18 cellular contexts compared by ENCODE assay signal in the genomic region with DNA sequence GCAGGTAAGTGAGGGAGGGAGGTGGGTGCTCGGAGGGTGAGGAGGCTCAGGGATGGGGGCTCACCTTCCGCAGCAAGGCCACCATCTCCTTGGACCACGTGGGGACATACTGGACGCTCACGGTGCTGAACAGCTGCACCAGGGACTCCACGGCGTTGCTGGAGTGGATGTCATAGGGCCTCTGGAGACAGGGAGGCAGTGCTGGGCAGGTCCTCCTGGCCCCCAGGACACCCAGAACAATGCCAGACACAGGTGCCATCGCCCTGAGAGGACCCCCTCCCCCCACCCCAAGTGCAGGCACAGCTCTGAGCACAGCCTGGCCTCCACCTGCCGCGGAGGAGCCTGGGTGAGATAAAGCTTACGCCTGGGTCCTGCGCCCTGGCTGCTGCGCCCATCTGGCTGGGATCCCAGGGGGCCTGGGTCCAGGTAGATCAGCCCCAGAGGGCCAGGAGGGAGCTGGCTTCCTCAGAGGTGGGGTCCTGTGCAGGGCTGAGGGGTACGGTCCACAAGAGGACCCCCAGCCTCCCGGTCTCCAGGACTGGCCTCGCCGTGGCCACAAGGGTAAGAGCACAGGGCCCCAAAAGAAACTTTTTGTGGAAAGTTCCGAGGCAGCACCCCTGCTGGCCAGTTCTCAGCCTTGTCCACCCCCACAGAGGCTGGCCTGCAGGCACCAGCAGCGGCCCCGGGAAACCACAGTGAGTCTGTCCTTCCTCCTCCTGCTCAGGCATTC.
"Had no signal": no experiment of that assay in that cellular context is flagged by ENCODE, and none has a peak within 500 bp of the region (broad histone marks: within the 10 kb centered on the region; RNA-seq: fewer than 3 reads in every experiment).

No MANE protein-coding gene starts in this region.

- H3K4me3 ChIP-seq: gastrocnemius medialis, heart right ventricle, lung, right atrium auricular region had no signal

- H3K27ac ChIP-seq: gastrocnemius medialis, heart right ventricle, right atrium auricular region had no signal

- H3K27me3 Mint-ChIP-seq: naive B cell had no signal

- H3K36me3 ChIP-seq: gastrocnemius medialis, heart right ventricle, right atrium auricular region had no signal

- H3K27ac Mint-ChIP-seq: nephron had no signal

- H3K36me3 Mint-ChIP-seq: naive B cell had no signal

- DNase-seq: cortex of kidney; effector memory CD4-positive, alpha-beta T cell; gastrocnemius medialis; hypothalamus; left ventricle myocardium superior; mesenchymal stem cell; midbrain; naive B cell; posterior cingulate gyrus; small intestine; stimulated activated CD4-positive, alpha-beta T cell treated with anti-CD3 and anti-CD28 coated beads, Interleukin-2, amount 100 ng/mL, for 48 hours; stimulated activated naive CD4-positive, alpha-beta T cell treated with Interleukin-2 at 50 U/mL for 16 hours; trophoblast cell had no signal

- H3K4me1 ChIP-seq: gastrocnemius medialis had no signal

- ATAC-seq: esophagus mucosa, gastrocnemius medialis had no signal

- H3K4me3 Mint-ChIP-seq: naive B cell, nephron had no signal

- H3K9me3 ChIP-seq: gastrocnemius medialis, heart right ventricle, right atrium auricular region had no signal

- H3K9me3 Mint-ChIP-seq: naive B cell, nephron had no signal

- H3K27me3 ChIP-seq: gastrocnemius medialis, heart right ventricle, right atrium auricular region had no signal
